ENCODE assay signal across 8 cellular contexts in the genomic region with DNA sequence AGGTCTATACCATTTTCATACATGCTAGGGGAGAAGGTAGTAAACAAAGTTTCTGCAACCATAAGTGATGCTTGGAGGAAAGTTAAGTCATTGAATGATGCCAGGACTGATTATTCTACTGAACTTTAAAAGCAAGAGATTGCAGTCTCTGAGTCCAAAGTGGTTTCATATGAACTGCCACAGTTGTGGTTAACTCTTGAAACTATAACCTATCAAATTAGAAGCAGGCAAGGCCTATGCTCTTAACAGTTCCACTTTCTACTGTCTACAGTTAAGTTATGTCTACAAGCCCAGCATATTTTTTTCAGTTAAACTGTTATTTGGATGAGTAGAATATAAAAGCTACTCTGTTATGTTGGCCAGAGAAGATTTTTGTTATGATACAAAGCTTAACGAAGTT.
DNase-seq lines count a peak whose midpoint lies in the region; ATAC-seq and TF ChIP-seq lines count a peak whose summit lies in the region.

No MANE protein-coding gene starts in this region.

- no peak overlapping the region for H2AFZ ChIP-seq in hepatocyte

- H3K27me3 Mint-ChIP-seq in activated CD8-positive, alpha-beta T cell treated with anti-CD3 and anti-CD28 coated beads for 36 hours: no peaks in the 10 kb centered on the region
- H3K27me3 Mint-ChIP-seq in endothelial cell (ENCODE audit: unreplicated experiment): no peaks in the 10 kb centered on the region

- no peaks in the 10 kb centered on the region for H3K9me3 ChIP-seq in hepatocyte (ENCODE audit: low read depth)

- no peaks in the 10 kb centered on the region for H3K27me3 ChIP-seq in hepatocyte

- H3K4me1 ChIP-seq in hepatocyte (ENCODE audit: insufficient read depth): no peaks in the 10 kb centered on the region

- H3K27ac Mint-ChIP-seq in activated CD8-positive, alpha-beta T cell treated with anti-CD3 and anti-CD28 coated beads for 36 hours: peak overlapping the region; percentile 79
- no peak overlapping the region for H3K27ac Mint-ChIP-seq in endothelial cell (ENCODE audit: unreplicated experiment)

- H3K79me2 ChIP-seq in hepatocyte: no peaks in the 10 kb centered on the region

- CTCF ChIA-PET in activated CD8-positive, alpha-beta T cell treated with anti-CD3 and anti-CD28 coated beads for 36 hours (lab: Charles Lee): interaction anchor here (0.8 to 1.7 kb wide), 5 partner anchors 11 to 371 kb away, joined by 3 to 8 read pairs (median 3); no protein-coding TSS in a partner anchor

- no peak overlapping the region for H3K27ac ChIP-seq in hepatocyte

- DNase-seq in GM13976 (ENCODE audit: low spot score): peak; percentile 17
- DNase-seq in activated CD8-positive, alpha-beta T cell treated with anti-CD3 and anti-CD28 coated beads for 36 hours: peak; percentile 8
- no peak for DNase-seq in NCI-H1417 treated with DMSO at 0.1 percent for 48 hours (lab: John Stamatoyannopoulos, UW)
- DNase-seq in hepatocyte (ENCODE audit: low spot score): no peak
- no peak for DNase-seq in endothelial cell (ENCODE audit: low spot score)
- DNase-seq in NCI-H2107 (lab: John Stamatoyannopoulos, UW): no peak

- peaks cover 29% of the 10 kb centered on the region for H3K4me1 Mint-ChIP-seq in activated CD8-positive, alpha-beta T cell treated with anti-CD3 and anti-CD28 coated beads for 36 hours (ENCODE audit: low read depth)
- H3K4me1 Mint-ChIP-seq in endothelial cell (ENCODE audit: unreplicated experiment): no peaks in the 10 kb centered on the region

- H3K9me3 Mint-ChIP-seq in activated CD8-positive, alpha-beta T cell treated with anti-CD3 and anti-CD28 coated beads for 36 hours: peaks cover 2% of the 10 kb centered on the region
- H3K9me3 Mint-ChIP-seq in endothelial cell (ENCODE audit: unreplicated experiment): no peaks in the 10 kb centered on the region

- no peak overlapping the region for H3K4me3 Mint-ChIP-seq in activated CD8-positive, alpha-beta T cell treated with anti-CD3 and anti-CD28 coated beads for 36 hours
- H3K4me3 Mint-ChIP-seq in endothelial cell (ENCODE audit: unreplicated experiment): no peak overlapping the region

- WGBS in hepatocyte (ENCODE audit: low lambda C conversion rate, missing lambda C conversion rate): 91% methylated on average over 1 of the region's 1 CpG

- H3K9me2 ChIP-seq in hepatocyte (replicated peaks; ENCODE audit: insufficient read depth): no peaks in the 10 kb centered on the region

- H3K36me3 ChIP-seq in hepatocyte (replicated peaks; ENCODE audit: insufficient read depth, low read depth): no peaks in the 10 kb centered on the region

- no peak overlapping the region for H3K4me3 ChIP-seq in hepatocyte

- intact Hi-C loops in activated CD8-positive, alpha-beta T cell treated with anti-CD3 and anti-CD28 coated beads for 36 hours (cut with micrococcal nuclease): no loop called here

- TF ChIP-seq CTCF in GM13976 (IDR thresholded peaks at IDR 0.05; ENCODE audit: borderline replicate concordance, control extremely low read depth, extremely low read depth, insufficient read depth, missing control alignments): no peak
- no peak for TF ChIP-seq CTCF in activated CD8-positive, alpha-beta T cell treated with anti-CD3 and anti-CD28 coated beads for 36 hours (IDR thresholded peaks at IDR 0.05)
- TF ChIP-seq CTCF in hepatocyte (IDR thresholded peaks at IDR 0.05; ENCODE audit: poor library complexity): no peak
- TF ChIP-seq CTCF in endothelial cell (IDR thresholded peaks at IDR 0.05; ENCODE audit: unreplicated experiment): no peak

- no peaks in the 10 kb centered on the region for H4K20me1 ChIP-seq in hepatocyte (ENCODE audit: insufficient read depth, poor library complexity, severe bottlenecking)

- no peak overlapping the region for H3K4me2 ChIP-seq in hepatocyte

- in situ Hi-C loops in GM13976 (cut with MboI; ENCODE audit: low sequenced_read_pairs, unreplicated experiment): no loop called here

- POLR2A ChIA-PET in activated CD8-positive, alpha-beta T cell treated with anti-CD3 and anti-CD28 coated beads for 36 hours (lab: Charles Lee): interaction anchor here (0.8 kb wide), 1 partner anchor 12 kb away, joined by 3 read pairs; no protein-coding TSS in a partner anchor

- peaks cover 9% of the 10 kb centered on the region for H3K36me3 Mint-ChIP-seq in activated CD8-positive, alpha-beta T cell treated with anti-CD3 and anti-CD28 coated beads for 36 hours (ENCODE audit: low read depth)
- no peaks in the 10 kb centered on the region for H3K36me3 Mint-ChIP-seq in endothelial cell (ENCODE audit: low read depth, unreplicated experiment)

- ATAC-seq in GM19467 (IDR thresholded peaks at IDR 0.05; ENCODE audit: unreplicated experiment) (peak; percentile 99), HG03108 (IDR thresholded peaks at IDR 0.05; ENCODE audit: unreplicated experiment) (peak; percentile 97)
- peak; percentile 97 for ATAC-seq in activated CD8-positive, alpha-beta T cell treated with anti-CD3 and anti-CD28 coated beads for 36 hours

Comparison
In these comparisons a context has a peak if more than half of its experiments do, and no peak if none do; other contexts are left out.
1. DNase-seq: peak in GM13976 (single experiment) and activated CD8-positive, alpha-beta T cell treated with anti-CD3 and anti-CD28 coated beads for 36 hours (single experiment); none in NCI-H1417 treated with DMSO at 0.1 percent for 48 hours (single experiment), hepatocyte (single experiment), endothelial cell (single experiment) and NCI-H2107 (single experiment).
2. Peak in every context shown above with its lines, with median percentiles within 50 percentile points of each other: ATAC-seq.